ENCODE assay signal across 26 cellular contexts in genomic region chr7:149377386-149377785, GRCh38.
"Had no signal": no experiment of that assay in that cellular context is flagged by ENCODE, and none has a peak within 500 bp of the region (broad histone marks: within the 10 kb centered on the region; RNA-seq: fewer than 3 reads in every experiment).

No MANE protein-coding gene starts in this region.

- H3K27ac ChIP-seq: epithelial cell of prostate, gastroesophageal sphincter, heart left ventricle, hepatocyte, left lung, neural progenitor cell, parathyroid adenoma, right lobe of liver, suprapubic skin, transverse colon, upper lobe of right lung, uterus had no signal

- H2AFZ ChIP-seq: hepatocyte, neural progenitor cell, parathyroid adenoma had no signal

- DNase-seq: effector CD8-positive, alpha-beta T cell; endodermal cell; foreskin fibroblast; heart left ventricle; left cardiac atrium; left lung; mesendoderm; midbrain; naive thymus-derived CD4-positive, alpha-beta T cell; right lobe of liver; small intestine; stimulated activated CD4-positive, alpha-beta T cell treated with anti-CD3 and anti-CD28 coated beads, Interleukin-1b, Interleukin-23, amount 100 ng/mL, for 48 hours; stimulated activated CD4-positive, alpha-beta T cell treated with anti-CD3 and anti-CD28 coated beads, Interleukin-4, amount 100 ng/mL, for 1 hour; stimulated activated CD8-positive, alpha-beta memory T cell treated with anti-CD3 and anti-CD28 coated beads, Interleukin-4, amount 100 ng/mL, for 48 hours; stimulated activated naive CD4-positive, alpha-beta T cell; stimulated activated naive CD8-positive, alpha-beta T cell treated with anti-CD3 and anti-CD28 coated beads, Interleukin-15, amount 100 ng/mL, for 72 hours; transverse colon; upper lobe of right lung; uterus had no signal

- FAIRE-seq: small intestine had no signal

- H3K4me1 ChIP-seq: gastroesophageal sphincter, heart left ventricle, left lung, neural progenitor cell, parathyroid adenoma, right lobe of liver, suprapubic skin, transverse colon, upper lobe of right lung, uterus had no signal

- H3K9ac ChIP-seq: neural progenitor cell, parathyroid adenoma had no signal

- H3K36me3 ChIP-seq: gastroesophageal sphincter, heart left ventricle, left lung, neural progenitor cell, right lobe of liver, suprapubic skin, transverse colon, upper lobe of right lung, uterus had no signal

- H3K4me2 ChIP-seq: hepatocyte, neural progenitor cell had no signal

- H3K4me3 ChIP-seq: gastroesophageal sphincter, heart left ventricle, hepatocyte, left lung, neural progenitor cell, right lobe of liver, suprapubic skin, transverse colon, upper lobe of right lung, uterus had no signal

- ATAC-seq: esophagus mucosa; gastroesophageal sphincter; heart left ventricle; left cardiac atrium; left lung; naive thymus-derived CD4-positive, alpha-beta T cell; right lobe of liver; stimulated activated naive CD8-positive, alpha-beta T cell treated with anti-CD3 and anti-CD28 coated beads, Interleukin-15, amount 100 ng/mL, for 72 hours; upper lobe of right lung had no signal

- H3K79me2 ChIP-seq: hepatocyte, parathyroid adenoma had no signal

- H3K27me3 ChIP-seq: hepatocyte, left lung, neural progenitor cell, right lobe of liver, suprapubic skin, transverse colon, upper lobe of right lung, uterus had no signal
